In the genomic region with DNA sequence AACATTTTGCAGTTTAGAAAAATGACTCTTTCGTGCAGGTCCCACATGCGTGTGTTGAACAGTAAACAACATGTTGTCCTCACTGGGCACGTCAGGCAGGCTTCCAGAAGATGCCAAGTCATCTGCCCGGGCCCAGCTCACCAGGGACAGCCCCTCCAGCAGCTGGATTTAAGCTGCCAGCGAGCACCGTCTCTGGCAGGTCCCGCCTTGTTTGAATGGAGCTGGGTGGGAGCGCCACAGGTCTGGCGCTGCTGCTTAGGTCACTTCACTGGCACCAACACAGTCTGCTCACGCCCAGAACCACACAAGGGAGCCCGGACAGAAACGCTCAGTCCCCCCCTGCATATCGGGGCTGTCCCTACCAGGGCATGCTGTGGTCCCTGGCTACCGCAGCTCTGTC, we compare ENCODE assay signal across 26 cellular contexts. TPM values are rescaled to one million over a fixed set of nuclear protein-coding genes. Genes with fewer than 3 reads are reported as not detected.
DNase-seq lines count a peak whose midpoint lies in the region; ATAC-seq and TF ChIP-seq lines count a peak whose summit lies in the region.
"Had no signal": no experiment of that assay in that cellular context is flagged by ENCODE, and none has a peak within 500 bp of the region (broad histone marks: within the 10 kb centered on the region; RNA-seq: fewer than 3 reads in every experiment).

No MANE protein-coding gene starts in this region.

- no peak overlapping the region for H3K4me3 ChIP-seq in HCT116 (replicated peaks in 1 of 2; ENCODE audit: low read depth in 1 of 2, low read length in 2 of 2)
- no peak overlapping the region for H3K4me3 ChIP-seq in Panc1 (ENCODE audit: low read depth in 2 of 2, low read length in 2 of 2)
- no peak overlapping the region for H3K4me3 ChIP-seq in epithelial cell of esophagus (ENCODE audit: low read length)
- H3K4me3 ChIP-seq in MG63, result no peak overlapping the region
- H3K4me3 ChIP-seq: colonic mucosa, esophagus squamous epithelium, mucosa of descending colon, ovary, right atrium auricular region, spleen, tibial nerve had no signal

- no peak for TF ChIP-seq POLR2A in HCT116 (IDR thresholded peaks at IDR 0.05; ENCODE audit: borderline replicate concordance, extremely low read depth, insufficient read depth, insufficient read length)

- POLR2A ChIA-PET in HCT116 (lab: Charles Lee), result no interaction called here
- POLR2A ChIA-PET in Panc1 (lab: Charles Lee), result no interaction called here

- RAD21 ChIA-PET in HCT116 (lab: Charles Lee; ENCODE audit: low non-redundant PET in 1 of 2, low total read pairs in 2 of 2, uncharacterized antibody in 2 of 2, unreplicated experiment in 2 of 2), result no interaction called here

- H3K36me3 ChIP-seq in HCT116 (ENCODE audit: control insufficient read depth in 1 of 2, insufficient read depth in 2 of 2, low read length in 2 of 2) (peaks cover 10 to 28% of the 10 kb centered on the region in 2 experiments; a peak in 3 of 4 replicates), Panc1 (ENCODE audit: control insufficient read depth, insufficient read depth, low read length) (no peaks in the 10 kb centered on the region; the same call in none of the 2 replicates), MG63 (peaks cover 66% of the 10 kb centered on the region)
- H3K36me3 ChIP-seq: ovary had no signal

- H3K27me3 ChIP-seq in HCT116 (ENCODE audit: insufficient read depth, low read length), result no peaks in the 10 kb centered on the region
- H3K27me3 ChIP-seq in Panc1 (ENCODE audit: control insufficient read depth, insufficient read depth, low read length), result no peaks in the 10 kb centered on the region
- no peaks in the 10 kb centered on the region for H3K27me3 ChIP-seq in MG63
- H3K27me3 ChIP-seq: colonic mucosa, esophagus squamous epithelium, ovary, right atrium auricular region, spleen, tibial nerve had no signal

- no peaks in the 10 kb centered on the region for H4K20me1 ChIP-seq in HCT116 (ENCODE audit: insufficient read depth)

- no peaks in the 10 kb centered on the region for H3K9me2 ChIP-seq in HCT116 (ENCODE audit: insufficient read depth)

- ATAC-seq in HCT116 (0 out of 2 replicates have a peak, but pooled peaks have one; percentile 3), Panc1 (peak; percentile 28; the same call in 1 of the 2 replicates)
- peak; percentile 20 for ATAC-seq in stimulated activated memory B cell treated with anti-CD40 and anti-IgM and Interleukin-4, amounts not matched to agents 10 μg/mL and 1 μg/mL and 100 μg/mL, for 72 hours
- ATAC-seq: activated T-helper 17 cell treated with anti-CD3 and anti-CD28 coated beads, Interleukin-2, amount 50 U/mL, for 72 hours; effector memory CD8-positive, alpha-beta T cell; mucosa of descending colon had no signal

- no peaks in the 10 kb centered on the region for H3K79me2 ChIP-seq in HCT116 (ENCODE audit: insufficient read depth, low read length)

- TF ChIP-seq CTCF in HCT116 (IDR thresholded peaks at IDR 0.05 in 2 of 3, conservative IDR thresholded peaks at IDR 0.05 in 1 of 3; ENCODE audit: borderline replicate concordance in 1 of 3, insufficient read depth in 1 of 3, low read depth in 2 of 3, low read length in 2 of 3) (no peak), Panc1 (IDR thresholded peaks at IDR 0.05) (no peak), epithelial cell of esophagus (IDR thresholded peaks at IDR 0.05; ENCODE audit: insufficient read depth, low read depth, low read length, missing control alignments) (no peak)

- H3K36me3 Mint-ChIP-seq in stimulated activated memory B cell treated with anti-CD40 and anti-IgM and Interleukin-4, amounts not matched to agents 10 μg/mL and 1 μg/mL and 100 μg/mL, for 72 hours, result peaks cover 58% of the 10 kb centered on the region
- peaks cover 50% of the 10 kb centered on the region for H3K36me3 Mint-ChIP-seq in activated CD4-positive, alpha-beta T cell treated with anti-CD3 and anti-CD28 coated beads, Interleukin-2, amount 10 ng/mL, durations not matched to agents 24 days and 14 days (ENCODE audit: low read depth)

- DNase-seq in HCT116 (ENCODE audit: low read depth, low spot score) (no peak), Panc1 (ENCODE audit: low read depth, low spot score) (no peak), epithelial cell of esophagus (ENCODE audit: low read depth) (peak; percentile 40), GM03348 (ENCODE audit: low spot score) (no peak), MG63 (no peak)
- no peak for DNase-seq in activated CD4-positive, alpha-beta T cell treated with anti-CD3 and anti-CD28 coated beads, Interleukin-2, amount 10 ng/mL, durations not matched to agents 24 days and 14 days
- DNase-seq: activated CD4-positive, alpha-beta T cell treated with anti-CD3 and anti-CD28 coated beads, Interleukin-2, amount 10 ng/mL, durations not matched to agents 7 days and 5 days; activated naive CD8-positive, alpha-beta T cell treated with anti-CD3 and anti-CD28 coated beads, Interleukin-2, amount 10 ng/mL, durations not matched to agents 7 days and 5 days; CD4-positive, CD25-positive, alpha-beta regulatory T cell; colonic mucosa; DMS153; effector memory CD8-positive, alpha-beta T cell; esophagus squamous epithelium; mucosa of descending colon; NCI-H187 treated with DMSO at 0.1 percent for 48 hours; ovary; spleen; stimulated activated CD4-positive, alpha-beta T cell treated with anti-CD3 and anti-CD28 coated beads, Interleukin-4, amount 100 ng/mL, for 1 hour; stimulated activated naive CD4-positive, alpha-beta T cell treated with Interleukin-2 at 50 U/mL for 16 hours had no signal

- in situ Hi-C loops in Panc1 (cut with HindIII; ENCODE audit: low pct_unique_long_range_greater_than_20kb, low sequenced_read_pairs), result no loop called here

- intact Hi-C loops in HCT116 (cut with micrococcal nuclease), result no loop called here
- intact Hi-C loops in Panc1 (cut with micrococcal nuclease; ENCODE audit: unreplicated experiment), result no loop called here
- intact Hi-C loops in activated CD4-positive, alpha-beta T cell treated with anti-CD3 and anti-CD28 coated beads, Interleukin-2, amount 10 ng/mL, durations not matched to agents 24 days and 14 days (cut with micrococcal nuclease), result no loop called here

- peaks cover under 1% of the 10 kb centered on the region for H3K9me3 Mint-ChIP-seq in stimulated activated memory B cell treated with anti-CD40 and anti-IgM and Interleukin-4, amounts not matched to agents 10 μg/mL and 1 μg/mL and 100 μg/mL, for 72 hours
- H3K9me3 Mint-ChIP-seq in activated CD4-positive, alpha-beta T cell treated with anti-CD3 and anti-CD28 coated beads, Interleukin-2, amount 10 ng/mL, durations not matched to agents 24 days and 14 days, result no peaks in the 10 kb centered on the region
- H3K9me3 Mint-ChIP-seq: activated CD4-positive, alpha-beta T cell treated with anti-CD3 and anti-CD28 coated beads, Interleukin-2, amount 10 ng/mL, durations not matched to agents 7 days and 5 days; activated naive CD8-positive, alpha-beta T cell treated with anti-CD3 and anti-CD28 coated beads, Interleukin-2, amount 10 ng/mL, durations not matched to agents 7 days and 5 days; activated T-helper 17 cell treated with anti-CD3 and anti-CD28 coated beads, Interleukin-2, amount 50 U/mL, for 72 hours; effector memory CD8-positive, alpha-beta T cell had no signal

- H3K27ac ChIP-seq in HCT116 (ENCODE audit: low read depth, low read length) (no peak overlapping the region; the same call in 1 of the 2 replicates), Panc1 (ENCODE audit: low read length) (no peak overlapping the region)
- H3K27ac ChIP-seq: colonic mucosa, esophagus squamous epithelium, KMS-11, ovary, right atrium auricular region, spleen, tibial nerve had no signal

- no peak overlapping the region for H3K9ac ChIP-seq in HCT116 (ENCODE audit: low read length)
- H3K9ac ChIP-seq: KMS-11 had no signal

- H3K27me3 Mint-ChIP-seq in stimulated activated memory B cell treated with anti-CD40 and anti-IgM and Interleukin-4, amounts not matched to agents 10 μg/mL and 1 μg/mL and 100 μg/mL, for 72 hours, result no peaks in the 10 kb centered on the region
- no peaks in the 10 kb centered on the region for H3K27me3 Mint-ChIP-seq in activated CD4-positive, alpha-beta T cell treated with anti-CD3 and anti-CD28 coated beads, Interleukin-2, amount 10 ng/mL, durations not matched to agents 24 days and 14 days
- H3K27me3 Mint-ChIP-seq: activated CD4-positive, alpha-beta T cell treated with anti-CD3 and anti-CD28 coated beads, Interleukin-2, amount 10 ng/mL, durations not matched to agents 7 days and 5 days; activated naive CD8-positive, alpha-beta T cell treated with anti-CD3 and anti-CD28 coated beads, Interleukin-2, amount 10 ng/mL, durations not matched to agents 7 days and 5 days; activated T-helper 17 cell treated with anti-CD3 and anti-CD28 coated beads, Interleukin-2, amount 50 U/mL, for 72 hours; CD4-positive, CD25-positive, alpha-beta regulatory T cell; effector memory CD8-positive, alpha-beta T cell had no signal

- H3K4me2 ChIP-seq in HCT116 (ENCODE audit: low read length), result no peak overlapping the region
- H3K4me2 ChIP-seq: KMS-11 had no signal

- no TSS peak for BruUV-seq in HCT116 (replicated peaks; lab: Mats Ljungman, UMichigan)
- BruUV-seq in Panc1 (replicated peaks; lab: Mats Ljungman, UMichigan), result no TSS peak

- H3K4me1 ChIP-seq in HCT116 (ENCODE audit: control insufficient read depth in 1 of 2, insufficient read depth in 2 of 2, low read length in 2 of 2) (no peaks in the 10 kb centered on the region; a peak in 1 of 4 replicates), Panc1 (ENCODE audit: control insufficient read depth, insufficient read depth, low read length) (no peaks in the 10 kb centered on the region; the same call in 1 of the 2 replicates)
- H3K4me1 ChIP-seq: colonic mucosa, right atrium auricular region, tibial nerve had no signal

- H3K4me1 Mint-ChIP-seq in stimulated activated memory B cell treated with anti-CD40 and anti-IgM and Interleukin-4, amounts not matched to agents 10 μg/mL and 1 μg/mL and 100 μg/mL, for 72 hours, result peaks cover 17% of the 10 kb centered on the region
- H3K4me1 Mint-ChIP-seq in activated CD4-positive, alpha-beta T cell treated with anti-CD3 and anti-CD28 coated beads, Interleukin-2, amount 10 ng/mL, durations not matched to agents 24 days and 14 days, result peaks cover 2% of the 10 kb centered on the region
- H3K4me1 Mint-ChIP-seq: activated CD4-positive, alpha-beta T cell treated with anti-CD3 and anti-CD28 coated beads, Interleukin-2, amount 10 ng/mL, durations not matched to agents 7 days and 5 days; activated naive CD8-positive, alpha-beta T cell treated with anti-CD3 and anti-CD28 coated beads, Interleukin-2, amount 10 ng/mL, durations not matched to agents 7 days and 5 days; CD4-positive, CD25-positive, alpha-beta regulatory T cell; nephron had no signal

- TF ChIP-seq RAD21 in HCT116 (IDR thresholded peaks at IDR 0.05; ENCODE audit: low read depth), result no peak

- peak overlapping the region; percentile 70 for H3K27ac Mint-ChIP-seq in stimulated activated memory B cell treated with anti-CD40 and anti-IgM and Interleukin-4, amounts not matched to agents 10 μg/mL and 1 μg/mL and 100 μg/mL, for 72 hours
- H3K27ac Mint-ChIP-seq in activated CD4-positive, alpha-beta T cell treated with anti-CD3 and anti-CD28 coated beads, Interleukin-2, amount 10 ng/mL, durations not matched to agents 24 days and 14 days, result no peak overlapping the region
- H3K27ac Mint-ChIP-seq: activated CD4-positive, alpha-beta T cell treated with anti-CD3 and anti-CD28 coated beads, Interleukin-2, amount 10 ng/mL, durations not matched to agents 7 days and 5 days; activated naive CD8-positive, alpha-beta T cell treated with anti-CD3 and anti-CD28 coated beads, Interleukin-2, amount 10 ng/mL, durations not matched to agents 7 days and 5 days; activated T-helper 17 cell treated with anti-CD3 and anti-CD28 coated beads, Interleukin-2, amount 50 U/mL, for 72 hours; nephron had no signal

- H2AFZ ChIP-seq in HCT116 (ENCODE audit: low read depth, low read length, poor library complexity, severe bottlenecking), result no peak overlapping the region

- H3K9me3 ChIP-seq in HCT116 (ENCODE audit: control insufficient read depth in 1 of 2, insufficient read depth in 1 of 2, low read depth in 1 of 2, low read length in 2 of 2) (no peaks in the 10 kb centered on the region), Panc1 (ENCODE audit: control insufficient read depth, insufficient read depth, low read depth, low read length) (no peaks in the 10 kb centered on the region), MG63 (peaks cover 3% of the 10 kb centered on the region; the same call in 1 of the 2 replicates)
- H3K9me3 ChIP-seq: colonic mucosa, esophagus squamous epithelium, mucosa of descending colon, ovary, right atrium auricular region, spleen, tibial nerve had no signal

- no peak overlapping the region for H3K4me3 Mint-ChIP-seq in stimulated activated memory B cell treated with anti-CD40 and anti-IgM and Interleukin-4, amounts not matched to agents 10 μg/mL and 1 μg/mL and 100 μg/mL, for 72 hours
- no peak overlapping the region for H3K4me3 Mint-ChIP-seq in activated CD4-positive, alpha-beta T cell treated with anti-CD3 and anti-CD28 coated beads, Interleukin-2, amount 10 ng/mL, durations not matched to agents 24 days and 14 days
- H3K4me3 Mint-ChIP-seq: activated CD4-positive, alpha-beta T cell treated with anti-CD3 and anti-CD28 coated beads, Interleukin-2, amount 10 ng/mL, durations not matched to agents 7 days and 5 days; activated naive CD8-positive, alpha-beta T cell treated with anti-CD3 and anti-CD28 coated beads, Interleukin-2, amount 10 ng/mL, durations not matched to agents 7 days and 5 days; activated T-helper 17 cell treated with anti-CD3 and anti-CD28 coated beads, Interleukin-2, amount 50 U/mL, for 72 hours; CD4-positive, CD25-positive, alpha-beta regulatory T cell; effector memory CD8-positive, alpha-beta T cell; nephron had no signal

- CTCF ChIA-PET in HCT116 (lab: Charles Lee) (no interaction called here), Panc1 (lab: Charles Lee) (interaction anchor here (0.5 kb wide), 1 partner anchor 154 kb away, joined by 3 read pairs; a partner anchor contains a TSS)

RNA-seq across cellular contexts. Expression of a gene that starts 33.1 kb away (rescaled TPM):
- total RNA-seq in HCT116 (2021; ENCODE audit: unreplicated experiment) (14.3 TPM), Panc1 (2021; ENCODE audit: unreplicated experiment) (30.0 TPM)
- 14.5 and 16.0 TPM in 2 replicates for polyA plus RNA-seq in HCT116 (2012)
- polyA plus RNA-seq in Panc1 (2012; ENCODE audit: insufficient read length), result 47.0 TPM
- total RNA-seq in activated CD4-positive, alpha-beta T cell treated with anti-CD3 and anti-CD28 coated beads, Interleukin-2, amount 10 ng/mL, durations not matched to agents 24 days and 14 days, result 0.52 and 0.89 TPM in 2 replicates
- 10.4 and 10.8 TPM in 2 replicates for total RNA-seq in MG63 (2014; rRNA removed; shearing (Covaris generic); ENCODE audit: low replicate concordance)
- total RNA-seq: CD4-positive, CD25-positive, alpha-beta regulatory T cell; T-helper 2 cell treated with Interferon-gamma antibody and Interleukin-4, amounts not matched to agents 100 ng/mL and 5 ng/mL, for 36 hours had no signal
